Comparison of ENCODE assay signal across 24 cellular contexts in genomic region chr1:14825396-14825795, GRCh38.
"Had no signal": no experiment of that assay in that cellular context is flagged by ENCODE, and none has a peak within 500 bp of the region (broad histone marks: within the 10 kb centered on the region; RNA-seq: fewer than 3 reads in every experiment).

No MANE protein-coding gene starts in this region.

- H3K4me3 Mint-ChIP-seq: activated CD4-positive, alpha-beta memory T cell treated with anti-CD3 and anti-CD28 coated beads for 36 hours; activated CD4-positive, alpha-beta T cell treated with anti-CD3 and anti-CD28 coated beads, Interleukin-2, amount 10 ng/mL, durations not matched to agents 24 days and 14 days; activated naive CD4-positive, alpha-beta T cell treated with anti-CD3 and anti-CD28 coated beads for 36 hours; activated naive CD8-positive, alpha-beta T cell treated with anti-CD3 and anti-CD28 coated beads for 36 hours; activated T-helper 1 cell treated with anti-CD3 and anti-CD28 coated beads, Interleukin-12 subunit alpha, Interleukin-12 subunit beta, Interleukin-2, Interleukin-4 antibody, amounts not matched to agents 30 ng/mL and 10 ng/mL and 1 ng/mL, durations not matched to agents 14 hours and 24 hours and 36 hours; natural killer cell; T-helper 1 cell treated with Interleukin-12 subunit alpha and Interleukin-12 subunit beta and Interleukin-4 antibody, amounts not matched to agents 30 μg/mL and 1 μg/mL, for 36 hours; type B pancreatic cell had no signal

- H3K9me3 ChIP-seq: esophagus squamous epithelium had no signal

- H3K27me3 ChIP-seq: esophagus squamous epithelium, spleen had no signal

- H3K36me3 Mint-ChIP-seq: activated CD4-positive, alpha-beta memory T cell treated with anti-CD3 and anti-CD28 coated beads for 36 hours; activated naive CD8-positive, alpha-beta T cell treated with anti-CD3 and anti-CD28 coated beads for 36 hours; natural killer cell had no signal

- H3K4me3 ChIP-seq: esophagus squamous epithelium, spleen had no signal

- H3K4me1 Mint-ChIP-seq: activated CD4-positive, alpha-beta T cell treated with anti-CD3 and anti-CD28 coated beads, Interleukin-2, amount 10 ng/mL, durations not matched to agents 24 days and 14 days; activated naive CD8-positive, alpha-beta T cell treated with anti-CD3 and anti-CD28 coated beads for 36 hours; natural killer cell had no signal

- H3K27me3 Mint-ChIP-seq: activated CD4-positive, alpha-beta T cell treated with anti-CD3 and anti-CD28 coated beads, Interleukin-2, amount 10 ng/mL, durations not matched to agents 24 days and 14 days; type B pancreatic cell had no signal

- H3K27ac ChIP-seq: epithelial cell of prostate, spleen had no signal

- H3K9me3 Mint-ChIP-seq: activated CD4-positive, alpha-beta memory T cell treated with anti-CD3 and anti-CD28 coated beads for 36 hours; activated CD4-positive, alpha-beta T cell treated with anti-CD3 and anti-CD28 coated beads, Interleukin-2, amount 10 ng/mL, durations not matched to agents 24 days and 14 days; activated naive CD4-positive, alpha-beta T cell treated with anti-CD3 and anti-CD28 coated beads for 36 hours; activated naive CD8-positive, alpha-beta T cell treated with anti-CD3 and anti-CD28 coated beads for 36 hours; activated T-helper 1 cell treated with anti-CD3 and anti-CD28 coated beads, Interleukin-12 subunit alpha, Interleukin-12 subunit beta, Interleukin-2, Interleukin-4 antibody, amounts not matched to agents 30 ng/mL and 10 ng/mL and 1 ng/mL, durations not matched to agents 14 hours and 24 hours and 36 hours; natural killer cell; T-helper 1 cell treated with Interleukin-12 subunit alpha and Interleukin-12 subunit beta and Interleukin-4 antibody, amounts not matched to agents 30 μg/mL and 1 μg/mL, for 36 hours; type B pancreatic cell had no signal

- H3K27ac Mint-ChIP-seq: activated CD4-positive, alpha-beta memory T cell treated with anti-CD3 and anti-CD28 coated beads for 36 hours; activated CD4-positive, alpha-beta T cell treated with anti-CD3 and anti-CD28 coated beads, Interleukin-2, amount 10 ng/mL, durations not matched to agents 24 days and 14 days; activated naive CD4-positive, alpha-beta T cell treated with anti-CD3 and anti-CD28 coated beads for 36 hours; activated naive CD8-positive, alpha-beta T cell treated with anti-CD3 and anti-CD28 coated beads for 36 hours; activated T-helper 1 cell treated with anti-CD3 and anti-CD28 coated beads, Interleukin-12 subunit alpha, Interleukin-12 subunit beta, Interleukin-2, Interleukin-4 antibody, amounts not matched to agents 30 ng/mL and 10 ng/mL and 1 ng/mL, durations not matched to agents 14 hours and 24 hours and 36 hours; natural killer cell; T-helper 1 cell treated with Interleukin-12 subunit alpha and Interleukin-12 subunit beta and Interleukin-4 antibody, amounts not matched to agents 30 μg/mL and 1 μg/mL, for 36 hours; type B pancreatic cell had no signal

- H3K4me1 ChIP-seq: esophagus squamous epithelium, spleen had no signal

- H3K36me3 ChIP-seq: esophagus squamous epithelium, spleen had no signal

- DNase-seq: activated CD4-positive, alpha-beta memory T cell treated with anti-CD3 and anti-CD28 coated beads for 36 hours; activated CD4-positive, alpha-beta T cell treated with anti-CD3 and anti-CD28 coated beads, Interleukin-2, amount 10 ng/mL, durations not matched to agents 24 days and 14 days; activated CD4-positive, CD25-positive, alpha-beta regulatory T cell treated with anti-CD3 and anti-CD28 coated beads, Interleukin-2, amount 50 U/mL, for 72 hours; activated CD8-positive, alpha-beta memory T cell treated with anti-CD3 and anti-CD28 coated beads, Interleukin-2, amount 50 U/mL, for 4 hours; activated effector memory CD4-positive, alpha-beta T cell treated with anti-CD3 and anti-CD28 coated beads, Interleukin-2, amount 50 U/mL, for 16 hours; activated naive CD4-positive, alpha-beta T cell treated with anti-CD3 and anti-CD28 coated beads for 36 hours; activated naive CD8-positive, alpha-beta T cell treated with anti-CD3 and anti-CD28 coated beads for 36 hours; activated T-cell treated with anti-CD3 and anti-CD28 coated beads, Interleukin-2, amount 50 U/mL, for 1 hour; central memory CD4-positive, alpha-beta T cell; dermis blood vessel endothelial cell; effector CD8-positive, alpha-beta T cell; esophagus squamous epithelium; glutamatergic neuron; islet precursor cell; left ventricle myocardium superior; natural killer cell; right cardiac atrium; spleen; stimulated activated naive CD8-positive, alpha-beta T cell treated with anti-CD3 and anti-CD28 coated beads, Interleukin-15, Interleukin-2, amounts not matched to agents 100 U/mL and 50 U/mL, for 24 hours; T-helper 9 cell had no signal
